Comparison of ENCODE assay signal across 8 cellular contexts in the genomic region with DNA sequence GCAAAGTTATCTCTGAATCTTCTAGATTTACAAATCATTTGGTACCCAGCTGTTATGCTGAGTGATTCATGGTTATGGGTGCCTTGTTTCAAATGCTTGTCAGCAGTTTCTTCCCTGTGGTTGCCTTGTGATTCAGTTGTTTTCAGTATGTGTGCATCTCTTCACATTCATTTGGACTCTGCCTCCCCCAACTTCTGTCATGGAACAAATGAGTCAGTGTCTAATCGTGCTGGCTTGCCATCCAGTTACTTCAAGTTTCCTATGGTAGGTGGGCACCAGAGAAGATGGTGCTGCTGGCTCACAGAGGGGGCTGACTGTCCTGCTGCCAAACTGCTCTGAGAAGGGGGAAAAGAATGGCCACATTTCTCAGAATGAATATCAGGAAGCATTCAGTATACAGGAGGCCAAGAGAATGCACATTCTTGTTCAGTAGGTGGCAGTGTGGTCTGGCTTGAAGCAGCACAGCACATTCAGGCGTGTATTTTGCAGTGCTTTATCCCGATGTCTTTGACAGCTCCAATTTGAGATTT.
A peak's percentile ranks its signal among the peaks of the same experiment; 100 is the strongest.
DNase-seq lines count a peak whose midpoint lies in the region; ATAC-seq and TF ChIP-seq lines count a peak whose summit lies in the region.

No MANE protein-coding gene starts in this region.

- H3K4me3 ChIP-seq in AG10803 (ENCODE audit: low read length) = no peak overlapping the region

- ATAC-seq in GM18519 (IDR thresholded peaks at IDR 0.05; ENCODE audit: low FRiP score, unreplicated experiment) = peak; percentile 74
- peak; percentile 71 for ATAC-seq in HG02943 (IDR thresholded peaks at IDR 0.05; ENCODE audit: low read depth, unreplicated experiment)

- peak; percentile 61 for TF ChIP-seq CTCF in AG10803 (conservative IDR thresholded peaks at IDR 0.05; ENCODE audit: low read length)

- DNase-seq in AG10803 (ENCODE audit: low read depth) = peak; percentile 73
- peak; percentile 36 for DNase-seq in NCI-H460 (ENCODE audit: extremely low read depth, low read depth)
- DNase-seq in activated T-helper 9 cell treated with anti-CD3 and anti-CD28 coated beads, Interleukin-2, amount 50 U/mL, for 16 hours (ENCODE audit: low read depth) = peak; percentile 11
- DNase-seq in inferior parietal cortex (ENCODE audit: extremely low spot score) = peak; percentile 49
- DNase-seq in stimulated activated CD8-positive, alpha-beta memory T cell treated with anti-CD3 and anti-CD28 coated beads, Interleukin-15, amount 100 ng/mL, for 1 hour (ENCODE audit: low read depth) = peak; percentile 7
- no peak for DNase-seq in dermis blood vessel endothelial cell
